10 cellular contexts compared by ENCODE assay signal in the genomic region with DNA sequence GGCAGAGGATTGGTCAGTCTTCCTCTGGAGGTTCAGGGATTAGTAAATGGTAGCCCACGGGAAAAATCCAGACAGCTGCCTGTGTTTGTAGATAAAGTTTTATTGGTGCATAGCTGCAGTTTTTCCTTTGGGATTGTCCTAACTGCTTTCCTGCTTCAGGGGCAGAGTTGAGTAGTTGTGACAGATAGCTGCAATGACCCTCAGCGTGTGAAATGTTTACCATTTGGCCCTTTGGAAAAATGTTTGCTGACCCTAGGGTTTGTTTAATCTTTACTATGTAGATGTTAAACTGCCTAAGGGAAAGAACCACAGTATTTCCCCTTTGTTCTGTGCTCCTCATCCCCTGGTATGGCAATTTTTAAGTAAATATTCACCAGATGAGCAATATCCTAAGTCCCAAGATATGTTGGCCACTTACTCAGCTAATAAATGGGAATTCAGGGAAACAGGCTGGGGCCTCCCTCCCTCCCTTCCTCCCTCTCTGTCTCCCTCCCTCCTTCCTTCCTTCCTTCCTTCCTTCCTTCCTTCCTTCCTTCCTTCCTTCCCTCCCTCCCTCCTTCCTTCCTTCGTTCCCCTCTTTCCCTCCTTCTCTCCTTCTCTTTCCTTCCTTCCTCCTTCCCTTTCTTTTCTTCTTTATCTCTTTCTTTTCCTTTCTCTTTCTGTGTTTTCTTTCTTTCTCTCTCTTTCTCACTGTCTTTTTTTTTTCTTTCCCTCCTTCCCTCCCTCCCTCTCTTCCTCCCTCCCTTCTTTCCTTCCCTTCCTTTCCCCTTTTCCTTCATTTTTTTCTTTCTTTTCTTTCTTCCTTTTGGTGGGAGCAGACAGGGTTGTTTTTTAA.
A peak's percentile ranks its signal among the peaks of the same experiment; 100 is the strongest.
DNase-seq lines count a peak whose midpoint lies in the region; ATAC-seq and TF ChIP-seq lines count a peak whose summit lies in the region.
"Had no signal": no experiment of that assay in that cellular context is flagged by ENCODE, and none has a peak within 500 bp of the region (broad histone marks: within the 10 kb centered on the region; RNA-seq: fewer than 3 reads in every experiment).

No MANE protein-coding gene starts in this region.

- no peaks in the 10 kb centered on the region for H3K27me3 ChIP-seq in heart left ventricle
- H3K27me3 ChIP-seq: BLaER1 had no signal

- H3K36me3 Mint-ChIP-seq in activated T-helper 17 cell treated with anti-CD3 and anti-CD28 coated beads, Interleukin-2, amount 50 U/mL, for 72 hours (ENCODE audit: low read depth) = peaks cover 54% of the 10 kb centered on the region
- peaks cover 38% of the 10 kb centered on the region for H3K36me3 Mint-ChIP-seq in type B pancreatic cell
- H3K36me3 Mint-ChIP-seq in activated T-cell treated with anti-CD3 and anti-CD28 coated beads, Interleukin-2, amount 50 U/mL, for 4 hours (ENCODE audit: insufficient read depth) = peaks cover 42% of the 10 kb centered on the region
- H3K36me3 Mint-ChIP-seq in activated CD4-positive, alpha-beta T cell treated with anti-CD3 and anti-CD28 coated beads, Interleukin-2, amount 10 ng/mL, durations not matched to agents 7 days and 5 days (ENCODE audit: low read depth) = peaks cover 63% of the 10 kb centered on the region

- H3K27ac Mint-ChIP-seq in activated T-helper 17 cell treated with anti-CD3 and anti-CD28 coated beads, Interleukin-2, amount 50 U/mL, for 72 hours = peak overlapping the region; percentile 62
- H3K27ac Mint-ChIP-seq in type B pancreatic cell = peak overlapping the region; percentile 1
- H3K27ac Mint-ChIP-seq in activated CD4-positive, alpha-beta T cell treated with anti-CD3 and anti-CD28 coated beads, Interleukin-2, amount 10 ng/mL, durations not matched to agents 7 days and 5 days = no peak overlapping the region

- no peak overlapping the region for H3K4me3 Mint-ChIP-seq in activated T-helper 17 cell treated with anti-CD3 and anti-CD28 coated beads, Interleukin-2, amount 50 U/mL, for 72 hours
- H3K4me3 Mint-ChIP-seq in type B pancreatic cell = no peak overlapping the region
- no peak overlapping the region for H3K4me3 Mint-ChIP-seq in activated T-cell treated with anti-CD3 and anti-CD28 coated beads, Interleukin-2, amount 50 U/mL, for 4 hours
- no peak overlapping the region for H3K4me3 Mint-ChIP-seq in activated CD4-positive, alpha-beta T cell treated with anti-CD3 and anti-CD28 coated beads, Interleukin-2, amount 10 ng/mL, durations not matched to agents 7 days and 5 days

- WGBS in heart left ventricle, 4 donors = 57 to 76% (median 64%) methylated on average over 3 of the region's 3 CpGs

- H3K27ac ChIP-seq in heart left ventricle = peak overlapping the region in 9 of 12 donors; percentile 17 to 97 (median 50)
- H3K27ac ChIP-seq: BLaER1 had no signal

- peaks cover 9 to 69% (median 46%) of the 10 kb centered on the region in 12 donors for H3K4me1 ChIP-seq in heart left ventricle

- POLR2A ChIA-PET in activated CD4-positive, alpha-beta T cell treated with anti-CD3 and anti-CD28 coated beads, Interleukin-2, amount 10 ng/mL, durations not matched to agents 7 days and 5 days (lab: Charles Lee) = no interaction called here

- H3K4me1 Mint-ChIP-seq in activated T-helper 17 cell treated with anti-CD3 and anti-CD28 coated beads, Interleukin-2, amount 50 U/mL, for 72 hours = peaks cover 41% of the 10 kb centered on the region
- H3K4me1 Mint-ChIP-seq in type B pancreatic cell (ENCODE audit: unreplicated experiment) = peaks cover 34% of the 10 kb centered on the region
- H3K4me1 Mint-ChIP-seq in activated T-cell treated with anti-CD3 and anti-CD28 coated beads, Interleukin-2, amount 50 U/mL, for 4 hours (ENCODE audit: low read depth) = peaks cover 38% of the 10 kb centered on the region
- H3K4me1 Mint-ChIP-seq in activated CD4-positive, alpha-beta T cell treated with anti-CD3 and anti-CD28 coated beads, Interleukin-2, amount 10 ng/mL, durations not matched to agents 7 days and 5 days = peaks cover 55% of the 10 kb centered on the region

- TF ChIP-seq POLR2A in heart left ventricle (IDR thresholded peaks at IDR 0.05) = no peak

- H3K9me3 ChIP-seq in heart left ventricle = peaks cover 0 to 3% (median 0%) of the 10 kb centered on the region in 12 donors

- CTCF ChIA-PET in activated CD4-positive, alpha-beta T cell treated with anti-CD3 and anti-CD28 coated beads, Interleukin-2, amount 10 ng/mL, durations not matched to agents 7 days and 5 days (lab: Charles Lee) = interaction anchor here (0.5 to 1.8 kb wide), 3 partner anchors 9 to 309 kb away, joined by 3 to 6 read pairs (median 5); no protein-coding TSS in a partner anchor

- TF ChIP-seq CTCF in heart left ventricle (IDR thresholded peaks at IDR 0.05) (no peak), type B pancreatic cell (conservative IDR thresholded peaks at IDR 0.05) (no peak)

- H3K4me3 ChIP-seq in heart left ventricle = no peak overlapping the region
- H3K4me3 ChIP-seq: BLaER1 had no signal

- intact Hi-C loops in heart left ventricle (cut with DNase I) = loop anchor here in 4 of 10 donors (5.0 kb wide), 3 partner anchors 78 to 233 kb away; a partner anchor contains a TSS
- intact Hi-C loops in Right ventricle myocardium inferior (cut with DNase I) = no loop called here

- H3K9me3 Mint-ChIP-seq in activated T-helper 17 cell treated with anti-CD3 and anti-CD28 coated beads, Interleukin-2, amount 50 U/mL, for 72 hours = peaks cover 2% of the 10 kb centered on the region
- H3K9me3 Mint-ChIP-seq in type B pancreatic cell = peaks cover 12% of the 10 kb centered on the region
- H3K9me3 Mint-ChIP-seq in activated T-cell treated with anti-CD3 and anti-CD28 coated beads, Interleukin-2, amount 50 U/mL, for 4 hours = peaks cover 2% of the 10 kb centered on the region
- peaks cover 11% of the 10 kb centered on the region for H3K9me3 Mint-ChIP-seq in activated CD4-positive, alpha-beta T cell treated with anti-CD3 and anti-CD28 coated beads, Interleukin-2, amount 10 ng/mL, durations not matched to agents 7 days and 5 days

- H3K36me3 ChIP-seq in heart left ventricle = peaks cover 0 to 7% (median 0%) of the 10 kb centered on the region in 9 donors

- no peaks in the 10 kb centered on the region for H3K27me3 Mint-ChIP-seq in activated T-helper 17 cell treated with anti-CD3 and anti-CD28 coated beads, Interleukin-2, amount 50 U/mL, for 72 hours
- no peaks in the 10 kb centered on the region for H3K27me3 Mint-ChIP-seq in type B pancreatic cell
- H3K27me3 Mint-ChIP-seq in activated T-cell treated with anti-CD3 and anti-CD28 coated beads, Interleukin-2, amount 50 U/mL, for 4 hours (ENCODE audit: low read depth) = no peaks in the 10 kb centered on the region
- no peaks in the 10 kb centered on the region for H3K27me3 Mint-ChIP-seq in activated CD4-positive, alpha-beta T cell treated with anti-CD3 and anti-CD28 coated beads, Interleukin-2, amount 10 ng/mL, durations not matched to agents 7 days and 5 days

- DNase-seq in heart left ventricle = no peak
- DNase-seq in Right ventricle myocardium inferior (ENCODE audit: missing footprints) = no peak
- peak; percentile 74 for DNase-seq in islet precursor cell
- DNase-seq in type B pancreatic cell (ENCODE audit: extremely low spot score, unreplicated experiment) = no peak
- DNase-seq in activated T-cell treated with anti-CD3 and anti-CD28 coated beads, Interleukin-2, amount 50 U/mL, for 4 hours = no peak
- no peak for DNase-seq in activated CD4-positive, alpha-beta T cell treated with anti-CD3 and anti-CD28 coated beads, Interleukin-2, amount 10 ng/mL, durations not matched to agents 7 days and 5 days
- DNase-seq in activated T-cell treated with anti-CD3 and anti-CD28 coated beads for 4 hours = no peak
- DNase-seq: NCI-H510A had no signal

- ATAC-seq in heart left ventricle (no peak), Right ventricle myocardium inferior (no peak)
- ATAC-seq in activated T-helper 17 cell treated with anti-CD3 and anti-CD28 coated beads, Interleukin-2, amount 50 U/mL, for 72 hours (replicated peaks) = no peak
- no peak for ATAC-seq in activated T-cell treated with anti-CD3 and anti-CD28 coated beads, Interleukin-2, amount 50 U/mL, for 4 hours
